ENCODE assay signal across 8 cellular contexts in genomic region chr1:153958111-153958960, GRCh38. TPM values are rescaled to one million over a fixed set of nuclear protein-coding genes. Genes with fewer than 3 reads are reported as not detected.
DNase-seq lines count a peak whose midpoint lies in the region; ATAC-seq, FAIRE-seq and TF ChIP-seq lines count a peak whose summit lies in the region.

Gene CRTC2 (minus strand): TSS chr1:153958612. CDS start chr1:153958497, 115 bp downstream.

- peak; percentile 59 for ATAC-seq in HG02840 (IDR thresholded peaks at IDR 0.05; ENCODE audit: low FRiP score, unreplicated experiment)

- peak within 1 kb of the TSS; percentile 78 for H2AFZ ChIP-seq in parathyroid adenoma

- peaks cover 23% of the 10 kb centered on the region for H3K79me2 ChIP-seq in parathyroid adenoma

- no peak for TF ChIP-seq POLR2A in GM12891 (IDR thresholded peaks at IDR 0.05; ENCODE audit: low read depth, low read length)
- TF ChIP-seq POLR2A in tibial nerve (IDR thresholded peaks at IDR 0.05) = peak; percentile 60 to 79

- peak; percentile 80 to 92 for TF ChIP-seq EP300 in tibial nerve (IDR thresholded peaks at IDR 0.05)

- peak within 1 kb of the TSS; percentile 80 for H3K4me2 ChIP-seq in parathyroid adenoma (ENCODE audit: low read length)

- WGBS in tibial nerve, 2 donors = 0 to 1% methylated on average over 55 to 62 of the region's 75 CpGs

- H3K4me1 ChIP-seq in adipocyte (ENCODE audit: control insufficient read depth, insufficient read depth, low read length) (peaks cover 44% of the 10 kb centered on the region), cardiac muscle cell (ENCODE audit: low read depth) (peaks cover 37% of the 10 kb centered on the region), parathyroid adenoma (peaks cover 11% of the 10 kb centered on the region), tibial nerve (peaks cover 0 to 76% (median 35%) of the 10 kb centered on the region in 4 donors)

- DNase-seq in GM12891 (ENCODE audit: insufficient read length, low spot score) (peak; percentile 97), NCI-H1436 (lab: John Stamatoyannopoulos, UW) (peak; percentile 98), T follicular helper cell (ENCODE audit: low read depth) (peak; percentile 97), adipocyte (ENCODE audit: low read depth) (peak; percentile 99), cardiac muscle cell (ENCODE audit: low read depth in 1 of 2, low spot score in 1 of 2) (peak; percentile 99), tibial nerve (ENCODE audit: low spot score in 2 of 2) (peak; percentile 99)

- H3K4me3 ChIP-seq in adipocyte (ENCODE audit: low read length) (peak within 1 kb of the TSS; percentile 94), cardiac muscle cell (peak within 1 kb of the TSS; percentile 65), parathyroid adenoma (ENCODE audit: low read depth, low read length) (peak within 1 kb of the TSS; percentile 92), tibial nerve (peak within 1 kb of the TSS; percentile 66 to 92 (median 74))

- no peak for TF ChIP-seq CTCF in cardiac muscle cell (IDR thresholded peaks at IDR 0.05; ENCODE audit: low read depth, low read length)
- no peak for TF ChIP-seq CTCF in parathyroid adenoma (IDR thresholded peaks at IDR 0.05)
- TF ChIP-seq CTCF in tibial nerve (IDR thresholded peaks at IDR 0.05) = peak in 1 of 5 experiments; percentile 1

- H3K9ac ChIP-seq in adipocyte (ENCODE audit: low read length) (peak within 1 kb of the TSS; percentile 97), parathyroid adenoma (peak within 1 kb of the TSS; percentile 38)

- H3K9me3 ChIP-seq in adipocyte (ENCODE audit: control insufficient read depth, low read length) (no peaks in the 10 kb centered on the region), cardiac muscle cell (ENCODE audit: low read depth) (no peaks in the 10 kb centered on the region), parathyroid adenoma (ENCODE audit: control insufficient read depth, low read length) (no peaks in the 10 kb centered on the region), tibial nerve (no peaks in the 10 kb centered on the region)

- H3K36me3 ChIP-seq in adipocyte (ENCODE audit: control insufficient read depth, insufficient read depth, low read length, severe bottlenecking) = peaks cover 13% of the 10 kb centered on the region
- H3K36me3 ChIP-seq in cardiac muscle cell = peaks cover 6% of the 10 kb centered on the region
- H3K36me3 ChIP-seq in parathyroid adenoma (ENCODE audit: control insufficient read depth, insufficient read depth, low read length) = no peaks in the 10 kb centered on the region
- H3K36me3 ChIP-seq in tibial nerve = peaks cover 0 to 41% (median 0%) of the 10 kb centered on the region in 3 donors

- H3K27me3 ChIP-seq in adipocyte (replicated peaks; ENCODE audit: control insufficient read depth, insufficient read depth, low read length) = no peaks in the 10 kb centered on the region
- no peaks in the 10 kb centered on the region for H3K27me3 ChIP-seq in cardiac muscle cell
- no peaks in the 10 kb centered on the region for H3K27me3 ChIP-seq in parathyroid adenoma (ENCODE audit: control insufficient read depth, insufficient read depth, low read length)
- no peaks in the 10 kb centered on the region for H3K27me3 ChIP-seq in tibial nerve

- H3K27ac ChIP-seq in cardiac muscle cell (peak within 1 kb of the TSS; percentile 84), parathyroid adenoma (peak within 1 kb of the TSS; percentile 85), tibial nerve (peak within 1 kb of the TSS; percentile 64 to 97 (median 88))

- FAIRE-seq in GM12891 (lab: Jason Lieb, UNC) = no peak

TF ChIP-seq in GM12891, 5 proteins besides CTCF, POLR2A, EP300 and RAD21:
- TF ChIP-seq POLR2AphosphoS5 (IDR thresholded peaks at IDR 0.05; ENCODE audit: low read depth, low read length) = no peak; the same call in 1 of the 2 replicates
- peak; percentile 74; the same call in 1 of the 2 replicates for TF ChIP-seq POU2F2 (IDR thresholded peaks at IDR 0.05; ENCODE audit: low read depth, low read length)
- TF ChIP-seq SPI1 (IDR thresholded peaks at IDR 0.05; ENCODE audit: low read depth, low read length) = peak; percentile 27; the same call in 1 of the 2 replicates
- TF ChIP-seq PAX5 (IDR thresholded peaks at IDR 0.05; ENCODE audit: insufficient read depth, low read length, severe bottlenecking) = peak; percentile 19
- 0 out of 2 replicates have a peak, but pooled peaks have one; percentile 7 for TF ChIP-seq TAF1 (IDR thresholded peaks at IDR 0.05; ENCODE audit: low read depth, low read length)

RNA-seq across cellular contexts. Expression of gene CRTC2, which starts in this region (rescaled TPM):
- polyA plus RNA-seq in GM12891 (2012; ENCODE audit: low read depth, missing spikeins) = 55.7 TPM
- total RNA-seq in cardiac muscle cell (11.9 and 17.9 TPM in 2 replicates), tibial nerve (10 to 100 TPM; 17.4 to 43.7 (median 23.4) TPM)
- polyA plus RNA-seq in cardiac muscle cell = 24.8 and 34.4 TPM in 2 replicates

Comparison
In these comparisons a context has a peak if more than half of its experiments do, and no peak if none do; other contexts are left out.
1. Peak in every context shown above with its lines: DNase-seq, ATAC-seq, H3K4me3 ChIP-seq and H3K27ac ChIP-seq.